25 cellular contexts compared by ENCODE assay signal in the genomic region with DNA sequence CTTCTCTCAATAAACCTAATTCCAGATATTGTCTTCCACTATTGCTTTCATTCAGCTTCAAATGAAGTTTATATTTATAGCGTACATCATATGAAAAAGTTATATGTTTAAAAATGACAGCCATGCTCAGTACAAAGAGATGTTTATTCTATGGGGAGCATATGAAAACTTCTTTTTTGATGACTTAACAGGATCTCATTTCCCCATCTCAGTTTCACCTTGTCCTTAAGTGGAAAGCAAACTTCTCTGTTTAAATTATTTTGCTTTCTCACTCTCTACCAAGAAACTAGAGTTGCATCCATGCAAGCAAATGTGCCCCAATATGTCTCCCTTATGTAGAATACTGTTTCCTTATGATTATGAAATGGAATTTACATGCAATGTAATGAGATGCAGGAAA.
"Had no signal": no experiment of that assay in that cellular context is flagged by ENCODE, and none has a peak within 500 bp of the region (broad histone marks: within the 10 kb centered on the region; RNA-seq: fewer than 3 reads in every experiment).

No MANE protein-coding gene starts in this region.

- H3K9me3 ChIP-seq: ovary, psoas muscle, right lobe of liver, sigmoid colon, stomach, thoracic aorta, thyroid gland, tibial nerve, upper lobe of left lung, vagina had no signal

- H3K36me3 ChIP-seq: neural progenitor cell, ovary, right lobe of liver, sigmoid colon, stomach, thoracic aorta, thyroid gland, tibial nerve, upper lobe of left lung, vagina had no signal

- H3K27ac ChIP-seq: neural progenitor cell, ovary, parathyroid adenoma, psoas muscle, right lobe of liver, sigmoid colon, stomach, thoracic aorta, thyroid gland, tibial nerve, upper lobe of left lung, vagina had no signal

- H3K4me1 ChIP-seq: neural progenitor cell, parathyroid adenoma, psoas muscle, right lobe of liver, sigmoid colon, stomach, thyroid gland, tibial nerve, upper lobe of left lung, vagina had no signal

- H3K79me2 ChIP-seq: parathyroid adenoma had no signal

- H3K27me3 ChIP-seq: neural progenitor cell, ovary, right lobe of liver, sigmoid colon, stomach, thyroid gland, tibial nerve, upper lobe of left lung, vagina had no signal

- H2AFZ ChIP-seq: neural progenitor cell, parathyroid adenoma had no signal

- H3K4me3 ChIP-seq: neural progenitor cell, ovary, psoas muscle, right lobe of liver, sigmoid colon, stomach, thoracic aorta, thyroid gland, tibial nerve, upper lobe of left lung, vagina had no signal

- H3K9ac ChIP-seq: neural progenitor cell, parathyroid adenoma had no signal

- DNase-seq: occipital lobe; ovary; posterior cingulate gyrus; psoas muscle; right cardiac atrium; right lobe of liver; sigmoid colon; small intestine; stimulated activated CD4-positive, alpha-beta T cell treated with anti-CD3 and anti-CD28 coated beads, Interleukin-15, amount 100 ng/mL, for 24 hours; stimulated activated CD4-positive, alpha-beta T cell treated with anti-CD3 and anti-CD28 coated beads, Interleukin-2, amount 100 ng/mL, for 24 hours; stimulated activated CD4-positive, alpha-beta T cell treated with anti-CD3 and anti-CD28 coated beads, Interleukin-2, amount 100 ng/mL, for 48 hours; stimulated activated CD4-positive, alpha-beta T cell treated with anti-CD3 and anti-CD28 coated beads, Interleukin-4, amount 100 ng/mL, for 24 hours; stimulated activated naive B cell treated with anti-CD40 and anti-IgM and Interleukin-4, amounts not matched to agents 10 μg/mL and 1 μg/mL and 100 μg/mL, for 72 hours; stimulated activated naive CD4-positive, alpha-beta T cell treated with Interleukin-2 at 50 U/mL for 16 hours; stomach; thyroid gland; trophoblast cell; upper lobe of left lung had no signal

- H3K4me2 ChIP-seq: neural progenitor cell had no signal

- FAIRE-seq: small intestine, urothelium cell line had no signal

- ATAC-seq: psoas muscle; right cardiac atrium; right lobe of liver; stimulated activated effector memory CD8-positive, alpha-beta T cell treated with anti-CD3 and anti-CD28 coated beads, Interleukin-12 subunit alpha, Interleukin-12 subunit beta, amount 100 ng/mL, for 72 hours; stimulated activated naive B cell treated with anti-CD40 and anti-IgM and Interleukin-4, amounts not matched to agents 10 μg/mL and 1 μg/mL and 100 μg/mL, for 72 hours had no signal
